In genomic region chr3:42443819-42444436, GRCh38 we compare ENCODE assay signal across 8 cellular contexts. TPM values are rescaled to one million over a fixed set of nuclear protein-coding genes. Genes with fewer than 3 reads are reported as not detected.
DNase-seq lines count a peak whose midpoint lies in the region; ATAC-seq, FAIRE-seq and TF ChIP-seq lines count a peak whose summit lies in the region.

No MANE protein-coding gene starts in this region.

- peak; percentile 69 for ATAC-seq in GM19324 (IDR thresholded peaks at IDR 0.05; ENCODE audit: low FRiP score, unreplicated experiment)
- ATAC-seq in naive B cell (ENCODE audit: low read depth in 2 of 2) = peak; percentile 59 to 82

- no peak for FAIRE-seq in HTR-8/SVneo (lab: Jason Lieb, UNC)

- no peaks in the 10 kb centered on the region for H3K4me1 Mint-ChIP-seq in naive B cell

- no peaks in the 10 kb centered on the region for H3K9me3 Mint-ChIP-seq in naive B cell

- H3K36me3 Mint-ChIP-seq in naive B cell = no peaks in the 10 kb centered on the region

- TF ChIP-seq POLR2A in erythroblast (IDR thresholded peaks at IDR 0.05; ENCODE audit: low read length) = no peak

- H3K27me3 Mint-ChIP-seq in naive B cell = peaks cover 20 to 40% (median 35%) of the 10 kb centered on the region in 3 donors

- peak overlapping the region in 1 of 6 donors; percentile 68 for H3K27ac Mint-ChIP-seq in naive B cell

- H3K4me3 Mint-ChIP-seq in naive B cell = no peak overlapping the region

- peak; percentile 68 to 73 for DNase-seq in AML-193 (lab: John Stamatoyannopoulos, UW)
- DNase-seq in HTR-8/SVneo (ENCODE audit: insufficient read length, low spot score) = peak; percentile 77
- DNase-seq in OCI-M1 (lab: John Stamatoyannopoulos, UW) = peak; percentile 87
- DNase-seq in activated T-cell treated with anti-CD3 and anti-CD28 coated beads for 1 hour (ENCODE audit: low read depth) = peak; percentile 76
- peak; percentile 55 to 77 for DNase-seq in erythroblast (lab: John Stamatoyannopoulos, UW)
- peak; percentile 59 for DNase-seq in naive B cell
- peak; percentile 53 to 56 for DNase-seq in stimulated activated CD8-positive, alpha-beta memory T cell treated with anti-CD3 and anti-CD28 coated beads, Interleukin-7, amount 100 ng/mL, for 4 hours (ENCODE audit: low read depth in 2 of 2)

RNA-seq across cellular contexts. Expression of gene LYZL4, which starts 33.5 kb away (rescaled TPM):
- not detected for polyA plus RNA-seq in naive B cell (ENCODE audit: low read depth in 6 of 6)

RNA-seq across cellular contexts. Expression of gene VIPR1, which starts 58.5 kb away (rescaled TPM):
- polyA plus RNA-seq in naive B cell (ENCODE audit: low read depth in 6 of 6) = 1 to 10 TPM in 2 of 6 donors, under 1 TPM in 3, not detected in 1; 0.57 to 3.0 (median 0.69) TPM

Comparison
In these comparisons a context has a peak if more than half of its experiments do, and no peak if none do; other contexts are left out.
1. Peak in every context shown above with its lines: DNase-seq and ATAC-seq.